ENCODE assay signal across 25 cellular contexts in genomic region chr5:151328734-151329133, GRCh38. TPM values are rescaled to one million over a fixed set of nuclear protein-coding genes. Genes with fewer than 3 reads are reported as not detected.
"Had no signal": no experiment of that assay in that cellular context is flagged by ENCODE, and none has a peak within 500 bp of the region (broad histone marks: within the 10 kb centered on the region; RNA-seq: fewer than 3 reads in every experiment).

No MANE protein-coding gene starts in this region.

- H3K27ac ChIP-seq: neutrophil, parathyroid adenoma, right lobe of liver, thoracic aorta, upper lobe of left lung, WERI-Rb-1 had no signal

- H3K9me3 ChIP-seq: gastrocnemius medialis, mucosa of descending colon, neutrophil, right lobe of liver, thoracic aorta, upper lobe of left lung had no signal

- H3K9ac ChIP-seq: parathyroid adenoma had no signal

- H3K4me3 Mint-ChIP-seq: activated naive CD4-positive, alpha-beta T cell treated with anti-CD3 and anti-CD28 coated beads, Interleukin-2, amount 10 ng/mL, durations not matched to agents 7 days and 5 days; naive B cell; stimulated activated memory B cell treated with anti-CD40 and anti-IgM and Interleukin-4, amounts not matched to agents 10 μg/mL and 1 μg/mL and 100 μg/mL, for 72 hours had no signal

- ATAC-seq: gastrocnemius medialis; left lobe of liver; mucosa of descending colon; right lobe of liver; stimulated activated memory B cell treated with anti-CD40 and anti-IgM and Interleukin-4, amounts not matched to agents 10 μg/mL and 1 μg/mL and 100 μg/mL, for 72 hours had no signal

- H3K27ac Mint-ChIP-seq: activated naive CD4-positive, alpha-beta T cell treated with anti-CD3 and anti-CD28 coated beads, Interleukin-2, amount 10 ng/mL, durations not matched to agents 7 days and 5 days; stimulated activated memory B cell treated with anti-CD40 and anti-IgM and Interleukin-4, amounts not matched to agents 10 μg/mL and 1 μg/mL and 100 μg/mL, for 72 hours had no signal

- H3K36me3 Mint-ChIP-seq: activated naive CD4-positive, alpha-beta T cell treated with anti-CD3 and anti-CD28 coated beads, Interleukin-2, amount 10 ng/mL, durations not matched to agents 7 days and 5 days; naive B cell; stimulated activated memory B cell treated with anti-CD40 and anti-IgM and Interleukin-4, amounts not matched to agents 10 μg/mL and 1 μg/mL and 100 μg/mL, for 72 hours had no signal

- H3K4me3 ChIP-seq: gastrocnemius medialis, mucosa of descending colon, right lobe of liver, thoracic aorta, upper lobe of left lung had no signal

- H3K4me1 ChIP-seq: parathyroid adenoma, right lobe of liver, upper lobe of left lung had no signal

- H3K9me3 Mint-ChIP-seq: activated naive CD4-positive, alpha-beta T cell treated with anti-CD3 and anti-CD28 coated beads, Interleukin-2, amount 10 ng/mL, durations not matched to agents 7 days and 5 days; naive B cell; stimulated activated memory B cell treated with anti-CD40 and anti-IgM and Interleukin-4, amounts not matched to agents 10 μg/mL and 1 μg/mL and 100 μg/mL, for 72 hours had no signal

- H2AFZ ChIP-seq: parathyroid adenoma had no signal

- H3K79me2 ChIP-seq: parathyroid adenoma had no signal

- H3K27me3 ChIP-seq: gastrocnemius medialis, neutrophil, right lobe of liver, upper lobe of left lung had no signal

- H3K4me1 Mint-ChIP-seq: activated naive CD4-positive, alpha-beta T cell treated with anti-CD3 and anti-CD28 coated beads, Interleukin-2, amount 10 ng/mL, durations not matched to agents 7 days and 5 days; naive B cell; stimulated activated memory B cell treated with anti-CD40 and anti-IgM and Interleukin-4, amounts not matched to agents 10 μg/mL and 1 μg/mL and 100 μg/mL, for 72 hours had no signal

- H3K36me3 ChIP-seq: neutrophil, right lobe of liver, thoracic aorta, upper lobe of left lung, WERI-Rb-1 had no signal

- DNase-seq: activated CD4-positive, alpha-beta T cell treated with anti-CD3 and anti-CD28 coated beads for 1 hour; activated CD4-positive, alpha-beta T cell treated with anti-CD3 and anti-CD28 coated beads, Interleukin-2, amount 50 U/mL, for 48 hours; activated naive CD4-positive, alpha-beta T cell treated with anti-CD3 and anti-CD28 coated beads, Interleukin-2, amount 10 ng/mL, durations not matched to agents 7 days and 5 days; activated T-cell treated with anti-CD3 and anti-CD28 coated beads, Interleukin-2, amount 50 U/mL, for 1 hour; cerebellar nuclear complex; effector CD4-positive, alpha-beta T cell; gastrocnemius medialis; head of caudate nucleus; kidney; mucosa of descending colon; naive B cell; right lobe of liver; small intestine; stimulated activated CD4-positive, alpha-beta T cell treated with anti-CD3 and anti-CD28 coated beads, Interleukin-4, amount 100 ng/mL, for 24 hours; upper lobe of left lung; WERI-Rb-1 had no signal

RNA-seq across cellular contexts. Expression of gene SLC36A2, which starts 18.6 kb away (rescaled TPM):
- total RNA-seq: astrocyte; bronchial epithelial cell; left lobe of liver; lung microvascular endothelial cell; mucosa of descending colon; right lobe of liver; T-helper 2 cell treated with Interferon-gamma antibody and Interleukin-4, amounts not matched to agents 100 ng/mL and 5 ng/mL, for 36 hours; thoracic aorta; upper lobe of left lung had no signal

RNA-seq across cellular contexts. Expression of gene SLC36A3, which starts 25.2 kb away (rescaled TPM):
- total RNA-seq: astrocyte; bronchial epithelial cell; gastrocnemius medialis; kidney; left lobe of liver; lung microvascular endothelial cell; mucosa of descending colon; right lobe of liver; T-helper 2 cell treated with Interferon-gamma antibody and Interleukin-4, amounts not matched to agents 100 ng/mL and 5 ng/mL, for 36 hours; thoracic aorta; upper lobe of left lung had no signal
